In genomic region chr5:180387798-180388197, GRCh38 we compare ENCODE assay signal across 26 cellular contexts.
"Had no signal": no experiment of that assay in that cellular context is flagged by ENCODE, and none has a peak within 500 bp of the region (broad histone marks: within the 10 kb centered on the region; RNA-seq: fewer than 3 reads in every experiment).

No MANE protein-coding gene starts in this region.

- H3K79me2 ChIP-seq: hepatocyte had no signal

- H3K4me3 Mint-ChIP-seq: natural killer cell; stimulated activated memory B cell treated with anti-CD40 and anti-IgM and Interleukin-4, amounts not matched to agents 10 μg/mL and 1 μg/mL and 100 μg/mL, for 72 hours; stimulated activated naive CD8-positive, alpha-beta T cell treated with anti-CD3 and anti-CD28 coated beads, Interleukin-15, Interleukin-2, amounts not matched to agents 100 ng/mL and 50 ng/mL, for 24 hours had no signal

- H3K36me3 ChIP-seq: gastroesophageal sphincter, heart left ventricle, left lung, pancreas, spleen, suprapubic skin, transverse colon, vagina had no signal

- H3K27ac ChIP-seq: dorsolateral prefrontal cortex, epithelial cell of prostate, foreskin keratinocyte, gastroesophageal sphincter, heart left ventricle, hepatocyte, left lung, pancreas, skin epidermis, spleen, suprapubic skin, transverse colon, vagina had no signal

- ATAC-seq: esophagus mucosa; foreskin keratinocyte; gastroesophageal sphincter; heart left ventricle; left cardiac atrium; left lung; natural killer cell; pancreas; stimulated activated memory B cell treated with anti-CD40 and anti-IgM and Interleukin-4, amounts not matched to agents 10 μg/mL and 1 μg/mL and 100 μg/mL, for 72 hours had no signal

- DNase-seq: cerebellar nuclear complex; effector CD4-positive, alpha-beta T cell; foreskin keratinocyte; heart left ventricle; left cardiac atrium; mammary epithelial cell; natural killer cell; occipital lobe; pancreas; stimulated activated CD4-positive, alpha-beta T cell treated with anti-CD3 and anti-CD28 coated beads, Interleukin-4, amount 100 ng/mL, for 4 hours; transverse colon had no signal

- H2AFZ ChIP-seq: hepatocyte had no signal

- H3K9me3 ChIP-seq: gastroesophageal sphincter, heart left ventricle, left lung, pancreas, spleen, suprapubic skin, transverse colon, vagina had no signal

- H3K4me1 ChIP-seq: foreskin keratinocyte, gastroesophageal sphincter, heart left ventricle, left lung, pancreas, spleen, suprapubic skin, transverse colon, vagina had no signal

- H3K36me3 Mint-ChIP-seq: natural killer cell; stimulated activated memory B cell treated with anti-CD40 and anti-IgM and Interleukin-4, amounts not matched to agents 10 μg/mL and 1 μg/mL and 100 μg/mL, for 72 hours had no signal

- H3K4me2 ChIP-seq: hepatocyte had no signal

- H3K4me3 ChIP-seq: dorsolateral prefrontal cortex, gastroesophageal sphincter, heart left ventricle, hepatocyte, left lung, pancreas, skin epidermis, spleen, suprapubic skin, transverse colon, vagina had no signal

- FAIRE-seq: colon, islet of Langerhans, pancreas had no signal

- H3K27me3 ChIP-seq: dorsolateral prefrontal cortex, foreskin keratinocyte, gastroesophageal sphincter, heart left ventricle, hepatocyte, left lung, pancreas, suprapubic skin, transverse colon, vagina had no signal

- H3K27ac Mint-ChIP-seq: natural killer cell; progenitor cell of endocrine pancreas; stimulated activated memory B cell treated with anti-CD40 and anti-IgM and Interleukin-4, amounts not matched to agents 10 μg/mL and 1 μg/mL and 100 μg/mL, for 72 hours; stimulated activated naive CD8-positive, alpha-beta T cell treated with anti-CD3 and anti-CD28 coated beads, Interleukin-15, Interleukin-2, amounts not matched to agents 100 ng/mL and 50 ng/mL, for 24 hours had no signal

- H3K9me3 Mint-ChIP-seq: natural killer cell; stimulated activated naive CD8-positive, alpha-beta T cell treated with anti-CD3 and anti-CD28 coated beads, Interleukin-15, Interleukin-2, amounts not matched to agents 100 ng/mL and 50 ng/mL, for 24 hours had no signal

- H3K4me1 Mint-ChIP-seq: natural killer cell; stimulated activated memory B cell treated with anti-CD40 and anti-IgM and Interleukin-4, amounts not matched to agents 10 μg/mL and 1 μg/mL and 100 μg/mL, for 72 hours had no signal
